27 cellular contexts compared by ENCODE assay signal in genomic region chr6:155894758-155895157, GRCh38.
A peak's percentile ranks its signal among the peaks of the same experiment; 100 is the strongest.
DNase-seq lines count a peak whose midpoint lies in the region; ATAC-seq, FAIRE-seq and TF ChIP-seq lines count a peak whose summit lies in the region.
"Had no signal": no experiment of that assay in that cellular context is flagged by ENCODE, and none has a peak within 500 bp of the region (broad histone marks: within the 10 kb centered on the region; RNA-seq: fewer than 3 reads in every experiment).

No MANE protein-coding gene starts in this region.

- no peak overlapping the region for H2BK15ac ChIP-seq in H1 (ENCODE audit: low read length)

- no peaks in the 10 kb centered on the region for H3K23me2 ChIP-seq in H1 (ENCODE audit: low read depth, low read length)

- H3K9me2 ChIP-seq in GM23338 (ENCODE audit: insufficient read depth), result no peaks in the 10 kb centered on the region; the same call in 1 of the 2 replicates
- H3K9me2 ChIP-seq: SK-N-SH had no signal

- no peak overlapping the region for H2AFZ ChIP-seq in GM23338
- no peak overlapping the region for H2AFZ ChIP-seq in H1 (ENCODE audit: low read length)
- H2AFZ ChIP-seq: GM23248 had no signal

- TF ChIP-seq POLR2A in H1 (IDR thresholded peaks at IDR 0.05; ENCODE audit: control extremely low read depth in 1 of 2, low read depth in 2 of 2, low read length in 2 of 2), result no peak

- TF ChIP-seq CTCF in GM23338 (conservative IDR thresholded peaks at IDR 0.05; ENCODE audit: low read depth in 2 of 2), result no peak
- TF ChIP-seq CTCF in H1 (IDR thresholded peaks at IDR 0.05; ENCODE audit: control extremely low read depth in 1 of 3, insufficient read depth in 1 of 3, low read depth in 1 of 3, low read length in 3 of 3), result no peak

- H4K91ac ChIP-seq in H1 (replicated peaks; ENCODE audit: insufficient read length, low read length), result no peak overlapping the region

- no peak overlapping the region for H3K4ac ChIP-seq in H1 (replicated peaks; ENCODE audit: insufficient read length, low read depth, low read length)

- H3K4me2 ChIP-seq in GM23338 (no peak overlapping the region), H1 (ENCODE audit: insufficient read depth in 1 of 2, low read depth in 2 of 2, low read length in 2 of 2) (peak overlapping the region; percentile 17 to 82; a peak in 3 of 4 replicates)
- H3K4me2 ChIP-seq: BLaER1, SK-N-SH had no signal

- H3K9me3 ChIP-seq in HUES48 (ENCODE audit: control insufficient read depth, insufficient read depth, low read length) (no peaks in the 10 kb centered on the region), H1 (ENCODE audit: insufficient read depth in 2 of 2, low read depth in 1 of 2, low read length in 1 of 2) (no peaks in the 10 kb centered on the region)
- H3K9me3 ChIP-seq: BLaER1, MG63, SK-N-SH had no signal

- no peak overlapping the region for H4K5ac ChIP-seq in H1 (ENCODE audit: insufficient read length, low read depth, low read length)

- CTCF ChIA-PET in H1 (lab: Charles Lee; ENCODE audit: partially characterized antibody), result no interaction called here

- no peak overlapping the region for H2BK120ac ChIP-seq in H1 (replicated peaks; ENCODE audit: low read depth, low read length)

- peaks cover 27% of the 10 kb centered on the region for H3K4me1 Mint-ChIP-seq in GM23338
- H3K4me1 Mint-ChIP-seq: CD4-positive, CD25-positive, alpha-beta regulatory T cell had no signal

- H3K27ac ChIP-seq in GM23338 (ENCODE audit: low read depth) (peak overlapping the region; percentile 45), HUES48 (ENCODE audit: low read depth, low read length) (peak overlapping the region; percentile 72), H1 (ENCODE audit: low read depth, low read length) (no peak overlapping the region)
- H3K27ac ChIP-seq: BLaER1, GM23248, HL-60 had no signal

- peaks cover 17% of the 10 kb centered on the region; the same call in 1 of the 2 replicates for H3K4me1 ChIP-seq in GM23338 (ENCODE audit: insufficient read depth)
- H3K4me1 ChIP-seq in HUES48 (ENCODE audit: control insufficient read depth, insufficient read depth, low read length), result peaks cover 25% of the 10 kb centered on the region
- H3K4me1 ChIP-seq in H1 (replicated peaks in 1 of 4; ENCODE audit: control insufficient read depth in 3 of 4, insufficient read depth in 4 of 4, low read length in 3 of 4), result peaks cover 0 to 13% (median 6%) of the 10 kb centered on the region in 4 experiments; a peak in 5 of 7 replicates
- H3K4me1 ChIP-seq: BLaER1 had no signal

- H3K23ac ChIP-seq in H1 (ENCODE audit: insufficient read length), result no peak overlapping the region

- peak in 1 of 2 experiments; percentile 0; a peak in 1 of 4 replicates for TF ChIP-seq RAD21 in H1 (IDR thresholded peaks at IDR 0.05 in 1 of 2, conservative IDR thresholded peaks at IDR 0.05 in 1 of 2; ENCODE audit: low read depth in 2 of 2, low read length in 2 of 2)

- H2BK5ac ChIP-seq in H1 (ENCODE audit: low read depth, low read length), result no peak overlapping the region

- peaks cover 2% of the 10 kb centered on the region for H3K27me3 Mint-ChIP-seq in GM23338 (ENCODE audit: insufficient read depth, low read depth, poor library complexity)
- H3K27me3 Mint-ChIP-seq: CD4-positive, CD25-positive, alpha-beta regulatory T cell had no signal

- H3K9me3 Mint-ChIP-seq in GM23338, result peaks cover 4% of the 10 kb centered on the region; the same call in 2 of the 3 replicates
- H3K9me3 Mint-ChIP-seq: CD4-positive, CD25-positive, alpha-beta regulatory T cell had no signal

- DNase-seq in GM23338 (ENCODE audit: low spot score) (peak; percentile 80), H1 (ENCODE audit: low read depth in 1 of 2, low spot score in 2 of 2) (peak in 1 of 2 experiments; percentile 34), iPS-NIHi11 (ENCODE audit: low spot score) (peak; percentile 31)
- no peak for DNase-seq in activated effector memory CD4-positive, alpha-beta T cell treated with Interleukin-2 at 50 U/mL for 16 hours
- DNase-seq: CD4-positive, CD25-positive, alpha-beta regulatory T cell; DMS153; DND-41; GM23248; KG1; MG63; NCI-H1048; NCI-H1417 treated with DMSO at 0.1 percent for 48 hours; NCI-H187 treated with DMSO at 0.1 percent for 48 hours; NCI-H446; NCI-H524 treated with DMSO at 0.1 percent for 48 hours; NCI-H774; PC-3; SK-N-SH; SW 1271 had no signal

- H3K27me3 ChIP-seq in GM23338 (ENCODE audit: insufficient read depth) (no peaks in the 10 kb centered on the region), HUES48 (ENCODE audit: control insufficient read depth, insufficient read depth, low read length) (no peaks in the 10 kb centered on the region), H1 (replicated peaks in 1 of 4; ENCODE audit: control insufficient read depth in 3 of 4, extremely low read depth in 1 of 4, insufficient read depth in 3 of 4, low read length in 3 of 4) (no peaks in the 10 kb centered on the region)
- H3K27me3 ChIP-seq: BLaER1, MG63 had no signal

- peak in 1 of 2 experiments; percentile 85; a peak in 1 of 3 replicates for TF ChIP-seq EP300 in H1 (IDR thresholded peaks at IDR 0.05; ENCODE audit: borderline replicate concordance in 1 of 2, low read depth in 2 of 2, low read length in 2 of 2)

- H3K36me3 ChIP-seq in GM23338 (ENCODE audit: insufficient read depth) (no peaks in the 10 kb centered on the region), HUES48 (ENCODE audit: control insufficient read depth, insufficient read depth, low read length) (no peaks in the 10 kb centered on the region), H1 (ENCODE audit: control insufficient read depth in 2 of 4, insufficient read depth in 4 of 4, low read length in 3 of 4) (no peaks in the 10 kb centered on the region)
- H3K36me3 ChIP-seq: BLaER1, MG63 had no signal

- no peak overlapping the region for H3K14ac ChIP-seq in H1 (ENCODE audit: insufficient read length)

- H3K56ac ChIP-seq in H1 (replicated peaks; ENCODE audit: insufficient read length, low read depth, low read length), result no peak overlapping the region

- peak overlapping the region; percentile 32; the same call in 1 of the 2 replicates for H2AK5ac ChIP-seq in H1 (ENCODE audit: low read depth, low read length)

- no peak overlapping the region for H2BK12ac ChIP-seq in H1 (ENCODE audit: low read depth, low read length)

- POLR2A ChIA-PET in H1 (lab: Charles Lee; ENCODE audit: partially characterized antibody), result no interaction called here

- peaks cover 13% of the 10 kb centered on the region; the same call in 2 of the 3 replicates for H3K36me3 Mint-ChIP-seq in GM23338 (ENCODE audit: low read depth)
- H3K36me3 Mint-ChIP-seq: CD4-positive, CD25-positive, alpha-beta regulatory T cell had no signal

- no peaks in the 10 kb centered on the region for H3K79me2 ChIP-seq in GM23338 (replicated peaks; ENCODE audit: insufficient read depth)
- no peaks in the 10 kb centered on the region for H3K79me2 ChIP-seq in H1 (ENCODE audit: control insufficient read depth in 1 of 2, insufficient read depth in 2 of 2, low read length in 2 of 2)

- H3K4me3 Mint-ChIP-seq in GM23338, result no peak overlapping the region
- H3K4me3 Mint-ChIP-seq: CD4-positive, CD25-positive, alpha-beta regulatory T cell had no signal

- no peak overlapping the region; the same call in 1 of the 2 replicates for H3K18ac ChIP-seq in H1 (ENCODE audit: extremely low read depth, low read length)

- H3K4me3 ChIP-seq in GM23338 (no peak overlapping the region), HUES48 (ENCODE audit: low read depth, low read length) (0 out of 2 replicates have a peak overlapping the region, but pooled peaks have one; percentile 14), H1 (ENCODE audit: extremely low read depth in 1 of 4, insufficient read depth in 2 of 4, low read depth in 3 of 4, low read length in 4 of 4) (peak overlapping the region in 1 of 4 experiments; percentile 27; a peak in 1 of 8 replicates)
- H3K4me3 ChIP-seq: BLaER1, GM23248, MG63 had no signal

- no peak overlapping the region for H2BK20ac ChIP-seq in H1 (ENCODE audit: low read length)

- no peaks in the 10 kb centered on the region for H3K79me1 ChIP-seq in H1 (ENCODE audit: low read depth, low read length)

- H4K20me1 ChIP-seq in GM23338 (replicated peaks; ENCODE audit: insufficient read depth), result no peaks in the 10 kb centered on the region
- H4K20me1 ChIP-seq in H1 (replicated peaks in 1 of 2; ENCODE audit: control insufficient read depth in 1 of 2, insufficient read depth in 2 of 2, low read length in 2 of 2), result no peaks in the 10 kb centered on the region
- H4K20me1 ChIP-seq: BLaER1 had no signal

- no peak overlapping the region for H3K9ac ChIP-seq in HUES48 (ENCODE audit: low read depth, low read length)
- H3K9ac ChIP-seq in H1 (replicated peaks in 1 of 4; ENCODE audit: extremely low read depth in 1 of 4, low read depth in 3 of 4, low read length in 3 of 4), result no peak overlapping the region
- H3K9ac ChIP-seq: BLaER1, GM23248, SK-N-SH had no signal

- no peaks in the 10 kb centered on the region for H3F3A ChIP-seq in GM23338 (replicated peaks; ENCODE audit: low read depth)

- peak; percentile 85 for FAIRE-seq in H1 (lab: Jason Lieb, UNC)
- FAIRE-seq: A204.1, GM18507 had no signal

- peak overlapping the region; percentile 92 for H3K27ac Mint-ChIP-seq in GM23338
- H3K27ac Mint-ChIP-seq: CD4-positive, CD25-positive, alpha-beta regulatory T cell had no signal

- WGBS in H1 (ENCODE audit: extremely low coverage in 1 of 2, insufficient coverage in 1 of 2, insufficient read length in 1 of 2, insufficient replicate concordance in 2 of 2, low coverage in 1 of 2, low lambda C conversion rate in 2 of 2, missing lambda C conversion rate in 1 of 2), 2 experiments, result 32% methylated on average over 5 of the region's 5 CpGs; no CpG with 5 or more reads in 1 of the 2 experiments

- ATAC-seq in GM23338, result peak; percentile 97
- no peak for ATAC-seq in GM19452 (IDR thresholded peaks at IDR 0.05; ENCODE audit: unreplicated experiment)
- ATAC-seq in HG02763 (IDR thresholded peaks at IDR 0.05; ENCODE audit: unreplicated experiment), result no peak
- ATAC-seq: HCT116, PC-3 had no signal

- H4K8ac ChIP-seq in H1 (ENCODE audit: extremely low read depth, insufficient read depth, low read length), result no peak overlapping the region

TF ChIP-seq in H1, 55 proteins besides CTCF, POLR2A, EP300 and RAD21 (continues in another document):
- 0 out of 4 replicates have a peak, but pooled peaks of 1 of the 2 experiments have one; percentile 20 for TF ChIP-seq SIN3A (conservative IDR thresholded peaks at IDR 0.05 in 1 of 2, IDR thresholded peaks at IDR 0.05 in 1 of 2; ENCODE audit: low read depth in 1 of 2, low read length in 2 of 2)
- no peak for TF ChIP-seq SP4 (IDR thresholded peaks at IDR 0.05; ENCODE audit: low read length)
- peak; percentile 92 for TF ChIP-seq NANOG (IDR thresholded peaks at IDR 0.05; ENCODE audit: insufficient read depth, low read depth, low read length, poor library complexity, severe bottlenecking)
- TF ChIP-seq TBP (IDR thresholded peaks at IDR 0.05; ENCODE audit: low read depth, low read length), result no peak
- TF ChIP-seq TCF12 (IDR thresholded peaks at IDR 0.05; ENCODE audit: low read depth, low read length), result 0 out of 2 replicates have a peak, but pooled peaks have one; percentile 46
- TF ChIP-seq POU5F1 (IDR thresholded peaks at IDR 0.05; ENCODE audit: low read depth, low read length), result 0 out of 2 replicates have a peak, but pooled peaks have one; percentile 33
- TF ChIP-seq BCL11A (IDR thresholded peaks at IDR 0.05; ENCODE audit: low read depth in 2 of 2, low read length in 2 of 2), result no peak
- TF ChIP-seq KDM5A (IDR thresholded peaks at IDR 0.05; ENCODE audit: low read length), result no peak
- TF ChIP-seq BACH1 (IDR thresholded peaks at IDR 0.05; ENCODE audit: low read length), result no peak
